19 cellular contexts compared by ENCODE assay signal in genomic region chr7:157413881-157414701, GRCh38.
A peak's percentile ranks its signal among the peaks of the same experiment; 100 is the strongest.
DNase-seq lines count a peak whose midpoint lies in the region; ATAC-seq, FAIRE-seq and TF ChIP-seq lines count a peak whose summit lies in the region.
"Had no signal": no experiment of that assay in that cellular context is flagged by ENCODE, and none has a peak within 500 bp of the region (broad histone marks: within the 10 kb centered on the region; RNA-seq: fewer than 3 reads in every experiment).

No MANE protein-coding gene starts in this region.

- peak overlapping the region; percentile 85 for H2BK15ac ChIP-seq in neuronal stem cell (ENCODE audit: low read length)

- H3K27ac ChIP-seq in left ventricle myocardium inferior (replicated peaks) (no peak overlapping the region), K562 (ENCODE audit: extremely low read depth, low read depth, low read length) (no peak overlapping the region), neuronal stem cell (replicated peaks; ENCODE audit: low read length) (no peak overlapping the region)
- H3K27ac ChIP-seq: C4-2B had no signal

- no peak overlapping the region for H4K91ac ChIP-seq in neuronal stem cell (ENCODE audit: low read depth, low read length, poor library complexity)

- TF ChIP-seq CTCF in left ventricle myocardium inferior (IDR thresholded peaks at IDR 0.05; ENCODE audit: borderline replicate concordance): no peak
- no peak for TF ChIP-seq CTCF in K562 (IDR thresholded peaks at IDR 0.05 in 2 of 3, conservative IDR thresholded peaks at IDR 0.05 in 1 of 3; ENCODE audit: insufficient read depth in 2 of 3, low read depth in 1 of 3, low read length in 3 of 3)

- H4K20me1 ChIP-seq in K562 (replicated peaks; ENCODE audit: control insufficient read depth, insufficient read depth, low read length): no peaks in the 10 kb centered on the region

- H3K4me1 ChIP-seq in left ventricle myocardium inferior (peaks cover 11% of the 10 kb centered on the region), K562 (replicated peaks in 1 of 2; ENCODE audit: control insufficient read depth in 2 of 2, insufficient read depth in 2 of 2, low read length in 2 of 2) (peaks cover 0 to 45% of the 10 kb centered on the region in 2 experiments; a peak in 4 of 5 replicates), neuronal stem cell (ENCODE audit: control insufficient read depth in 2 of 2, insufficient read depth in 1 of 2, low read depth in 1 of 2, low read length in 2 of 2) (peaks cover 4 to 13% of the 10 kb centered on the region in 2 donors)

- H3K36me3 ChIP-seq in left ventricle myocardium inferior (peaks cover 80% of the 10 kb centered on the region), H7 (replicated peaks; ENCODE audit: control insufficient read depth, insufficient read depth, low read length) (peaks cover 13% of the 10 kb centered on the region), K562 (ENCODE audit: control insufficient read depth, insufficient read depth, low read length) (peaks cover 61% of the 10 kb centered on the region), neuronal stem cell (replicated peaks in 1 of 2; ENCODE audit: control insufficient read depth in 2 of 2, insufficient read depth in 2 of 2, low read length in 2 of 2) (peaks cover 28 to 65% of the 10 kb centered on the region in 2 donors)

- TF ChIP-seq POLR2A in K562 (conservative IDR thresholded peaks at IDR 0.05): no peak

- 93% methylated on average over 45 of the region's 49 CpGs for WGBS in K562 (ENCODE audit: insufficient coverage, low coverage, missing lambda C conversion rate)
- WGBS in neuronal stem cell (ENCODE audit: extremely low coverage in 2 of 2, insufficient read length in 2 of 2, insufficient replicate concordance in 1 of 2), 2 donors: no CpG with 5 or more reads among the region's 49 CpGs

- peaks cover 15% of the 10 kb centered on the region for H3K79me1 ChIP-seq in neuronal stem cell (ENCODE audit: low read depth, low read length)

- H3K9me3 ChIP-seq in left ventricle myocardium inferior (replicated peaks) (no peaks in the 10 kb centered on the region), K562 (replicated peaks; ENCODE audit: control insufficient read depth, insufficient read depth, low read depth, low read length) (no peaks in the 10 kb centered on the region), neuronal stem cell (replicated peaks in 1 of 2; ENCODE audit: control insufficient read depth in 2 of 2, insufficient read depth in 1 of 2, low read depth in 1 of 2, low read length in 2 of 2) (peaks cover 0 to 26% of the 10 kb centered on the region in 2 donors)

- no peak overlapping the region for H2BK12ac ChIP-seq in neuronal stem cell (ENCODE audit: low read length)

- ATAC-seq in Right ventricle myocardium inferior: no peak
- ATAC-seq in K562: no peak
- no peak for ATAC-seq in GM18873 (IDR thresholded peaks at IDR 0.05; ENCODE audit: low FRiP score, unreplicated experiment)
- ATAC-seq: GM12878 had no signal

- CTCF ChIA-PET in K562 (lab: Yijun Ruan, JAX; ENCODE audit: low intra/inter-chr PET ratio): no interaction called here

- no peak overlapping the region for H2BK120ac ChIP-seq in neuronal stem cell (ENCODE audit: low read depth, low read length)

- in situ Hi-C loops in K562 (cut with MboI): no loop called here

- H4K8ac ChIP-seq in neuronal stem cell (ENCODE audit: low read depth, low read length): peak overlapping the region; percentile 43

- H3K18ac ChIP-seq in neuronal stem cell (ENCODE audit: low read length): peak overlapping the region; percentile 77

- 0 out of 4 replicates have a peak overlapping the region, but pooled peaks of 1 of the 2 experiments have one; percentile 24 for H3K9ac ChIP-seq in K562 (ENCODE audit: insufficient read depth in 1 of 2, low read depth in 2 of 2, low read length in 2 of 2)
- H3K9ac ChIP-seq in neuronal stem cell (ENCODE audit: low read depth, low read length, poor library complexity): no peak overlapping the region

- H3K14ac ChIP-seq in neuronal stem cell (ENCODE audit: low read length): no peak overlapping the region

- TF ChIP-seq RAD21 in K562 (CRISPR knock-in tag; conservative IDR thresholded peaks at IDR 0.05 in 1 of 2, IDR thresholded peaks at IDR 0.05 in 1 of 2): no peak

- FAIRE-seq in K562 (lab: Jason Lieb, UNC): no peak
- FAIRE-seq: GM12878 had no signal

- TF ChIP-seq EP300 in K562 (IDR thresholded peaks at IDR 0.05; ENCODE audit: low read length): no peak

- H2AK5ac ChIP-seq in neuronal stem cell (ENCODE audit: low read depth, low read length): peak overlapping the region; percentile 74

- H3K23ac ChIP-seq in neuronal stem cell (ENCODE audit: low read depth, low read length, poor library complexity): peak overlapping the region; percentile 89

- no TSS peak for BruUV-seq in K562 (replicated peaks; lab: Mats Ljungman, UMichigan)

- H2AFZ ChIP-seq in K562 (ENCODE audit: low read depth, low read length): no peak overlapping the region
- H2AFZ ChIP-seq in neuronal stem cell (ENCODE audit: low read length): no peak overlapping the region

- H3K4me3 ChIP-seq in left ventricle myocardium inferior (no peak overlapping the region), H7 (ENCODE audit: insufficient read depth, low read depth, low read length) (no peak overlapping the region), K562 (no peak overlapping the region), neuronal stem cell (ENCODE audit: low read length in 2 of 2) (no peak overlapping the region)
- H3K4me3 ChIP-seq: GM12878 had no signal

- H3K9me1 ChIP-seq in K562 (ENCODE audit: control insufficient read depth, insufficient read depth, low read length): no peaks in the 10 kb centered on the region

- intact Hi-C loops in left ventricle myocardium inferior (cut with micrococcal nuclease): no loop called here
- intact Hi-C loops in Right ventricle myocardium inferior (cut with DNase I): no loop called here
- intact Hi-C loops in K562 (cut with micrococcal nuclease): no loop called here
- intact Hi-C loops in posterior vena cava (cut with DNase I): no loop called here

- H3K4me2 ChIP-seq in K562 (ENCODE audit: insufficient read depth, low read length) (no peak overlapping the region), neuronal stem cell (ENCODE audit: insufficient read depth, low read length, poor library complexity, severe bottlenecking) (no peak overlapping the region)

- H3K27me3 ChIP-seq in left ventricle myocardium inferior (ENCODE audit: low read depth): no peaks in the 10 kb centered on the region
- no peaks in the 10 kb centered on the region for H3K27me3 ChIP-seq in H7 (ENCODE audit: control insufficient read depth, insufficient read depth, low read length)
- H3K27me3 ChIP-seq in K562 (ENCODE audit: control insufficient read depth in 2 of 2, insufficient read depth in 2 of 2, low read length in 2 of 2): no peaks in the 10 kb centered on the region
- H3K27me3 ChIP-seq in neuronal stem cell (ENCODE audit: control insufficient read depth in 3 of 3, insufficient read depth in 3 of 3, low read depth in 1 of 3, low read length in 3 of 3): no peaks in the 10 kb centered on the region

- H3K4ac ChIP-seq in neuronal stem cell (ENCODE audit: low read length): no peak overlapping the region

- POLR2A ChIA-PET in K562 (lab: Yijun Ruan, JAX): no interaction called here

- no peak overlapping the region for H2BK5ac ChIP-seq in neuronal stem cell (ENCODE audit: low read length)

- H3K79me2 ChIP-seq in K562 (ENCODE audit: control insufficient read depth, insufficient read depth, low read length): no peaks in the 10 kb centered on the region; the same call in 2 of the 3 replicates

- peak; percentile 3 for DNase-seq in left ventricle myocardium inferior
- no peak for DNase-seq in Right ventricle myocardium inferior (ENCODE audit: missing footprints)
- DNase-seq in H7: peak; percentile 76
- DNase-seq in K562 (ENCODE audit: extremely low read depth in 1 of 4, low spot score in 3 of 4): no peak
- DNase-seq in neuronal stem cell (ENCODE audit: low spot score): no peak
- DNase-seq in EL: no peak
- DNase-seq in posterior vena cava (ENCODE audit: low spot score): no peak
- DNase-seq: AML-193, GOT3, MM.1S, NCI-H1048, NCI-H1417 treated with DMSO at 0.1 percent for 48 hours, NCI-H187, NCI-H446, NCI-H526, SHP77 had no signal

TF ChIP-seq in K562, 482 proteins besides CTCF, POLR2A, EP300 and RAD21:
- no peak for TF ChIP-seq MYC (IDR thresholded peaks at IDR 0.05; ENCODE audit: low read depth, low read length)
- TF ChIP-seq MYC (CRISPR knock-in tag; IDR thresholded peaks at IDR 0.05; ENCODE audit: borderline replicate concordance, low read depth): no peak
- TF ChIP-seq PCBP1 (IDR thresholded peaks at IDR 0.05; ENCODE audit: low read depth, low read length, poor library complexity, severe bottlenecking): peak; percentile 28
- TF ChIP-seq POLR2G (IDR thresholded peaks at IDR 0.05; ENCODE audit: low read depth, low read length): peak; percentile 39; the same call in 1 of the 2 replicates
- peak; percentile 79 for TF ChIP-seq ZBTB33 (CRISPR knock-in tag; IDR thresholded peaks at IDR 0.05)
- no peak for TF ChIP-seq SIX5 (IDR thresholded peaks at IDR 0.05; ENCODE audit: borderline replicate concordance in 1 of 2, insufficient read depth in 1 of 2, low read depth in 1 of 2, low read length in 2 of 2)
TF ChIP-seq in K562: peak in this region for 3.

Comparison
In these comparisons a context has a peak if more than half of its experiments do, and no peak if none do; other contexts are left out.
1. DNase-seq: peak in left ventricle myocardium inferior (single experiment) and H7 (single experiment); none in Right ventricle myocardium inferior (single experiment), K562 (0 of 4), neuronal stem cell (single experiment), EL (single experiment) and posterior vena cava (single experiment).